In the genomic region with DNA sequence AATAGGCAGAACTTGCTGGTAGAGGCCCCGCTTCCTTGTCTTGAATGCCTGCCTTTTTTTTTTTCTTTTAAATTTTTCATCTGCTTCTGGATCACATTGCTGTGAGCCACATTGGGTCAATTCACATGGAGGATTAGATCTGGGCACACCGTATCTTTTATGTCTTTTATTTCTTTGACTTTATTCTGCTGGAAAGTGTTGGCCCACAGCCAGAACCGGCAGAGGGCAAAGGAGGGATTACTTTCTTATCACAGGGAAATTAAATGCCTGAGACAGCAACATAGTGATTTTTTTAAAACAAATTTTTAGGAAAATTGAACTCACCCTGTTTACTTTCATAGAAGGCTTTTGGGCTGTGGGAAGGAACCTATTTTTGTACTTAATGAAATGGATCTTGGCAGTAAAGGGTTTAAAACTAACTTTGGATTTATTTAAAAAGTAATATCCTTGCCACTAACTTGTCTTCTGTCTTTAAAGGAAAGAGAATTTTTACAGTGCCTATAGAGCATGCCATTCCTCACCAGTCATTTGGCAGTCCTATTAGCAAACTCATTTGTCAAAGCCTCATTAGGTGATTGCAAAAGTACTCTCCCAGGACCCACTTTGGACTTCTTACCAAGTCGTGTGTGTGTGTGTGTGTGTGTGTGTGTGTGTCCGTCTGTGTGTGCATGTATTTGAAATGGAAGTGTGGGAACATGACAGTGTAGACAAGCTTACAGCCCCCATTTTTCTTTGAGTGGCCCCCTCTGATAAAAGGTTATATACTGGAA, we compare ENCODE assay signal across 22 cellular contexts.
A peak's percentile ranks its signal among the peaks of the same experiment; 100 is the strongest.
DNase-seq lines count a peak whose midpoint lies in the region; ATAC-seq, FAIRE-seq and TF ChIP-seq lines count a peak whose summit lies in the region.
"Had no signal": no experiment of that assay in that cellular context is flagged by ENCODE, and none has a peak within 500 bp of the region (broad histone marks: within the 10 kb centered on the region; RNA-seq: fewer than 3 reads in every experiment).

No MANE protein-coding gene starts in this region.

- H3K4me3 ChIP-seq in K562 (no peak overlapping the region), retinal pigment epithelial cell (ENCODE audit: low read length) (no peak overlapping the region)
- H3K4me3 ChIP-seq: psoas muscle, SJSA1, stomach, tibial nerve had no signal

- no peak for TF ChIP-seq POLR2A in K562 (conservative IDR thresholded peaks at IDR 0.05)

- no peaks in the 10 kb centered on the region for H3K79me2 ChIP-seq in K562 (ENCODE audit: control insufficient read depth, insufficient read depth, low read length)

- H3K36me3 ChIP-seq in K562 (ENCODE audit: control insufficient read depth, insufficient read depth, low read length) = no peaks in the 10 kb centered on the region
- H3K36me3 ChIP-seq: SJSA1, stomach, tibial nerve had no signal

- in situ Hi-C loops in K562 (cut with MboI) = no loop called here

- no peaks in the 10 kb centered on the region for H3K9me1 ChIP-seq in K562 (ENCODE audit: control insufficient read depth, insufficient read depth, low read length)

- no peaks in the 10 kb centered on the region for H3K27me3 ChIP-seq in K562 (ENCODE audit: control insufficient read depth in 2 of 2, insufficient read depth in 2 of 2, low read length in 2 of 2)
- H3K27me3 ChIP-seq: SJSA1, stomach, tibial nerve had no signal

- no peak overlapping the region for H2AFZ ChIP-seq in K562 (ENCODE audit: low read depth, low read length)

- H3K27ac ChIP-seq in K562 (ENCODE audit: extremely low read depth, low read depth, low read length) = no peak overlapping the region
- H3K27ac ChIP-seq: psoas muscle, SJSA1, stomach, tibial nerve had no signal

- no peaks in the 10 kb centered on the region for H4K20me1 ChIP-seq in K562 (replicated peaks; ENCODE audit: control insufficient read depth, insufficient read depth, low read length)

- TF ChIP-seq CTCF in K562 (IDR thresholded peaks at IDR 0.05 in 2 of 3, conservative IDR thresholded peaks at IDR 0.05 in 1 of 3; ENCODE audit: insufficient read depth in 2 of 3, low read depth in 1 of 3, low read length in 3 of 3) (no peak), retinal pigment epithelial cell (conservative IDR thresholded peaks at IDR 0.05; ENCODE audit: low read depth, low read length) (no peak)

- no TSS peak for BruUV-seq in K562 (replicated peaks; lab: Mats Ljungman, UMichigan)

- H3K9me3 ChIP-seq in K562 (replicated peaks; ENCODE audit: control insufficient read depth, insufficient read depth, low read depth, low read length) = no peaks in the 10 kb centered on the region
- H3K9me3 ChIP-seq: psoas muscle, SJSA1, stomach, tibial nerve had no signal

- no peaks in the 10 kb centered on the region for H3K4me1 ChIP-seq in K562 (replicated peaks in 1 of 2; ENCODE audit: control insufficient read depth in 2 of 2, insufficient read depth in 2 of 2, low read length in 2 of 2)
- H3K4me1 ChIP-seq: psoas muscle, SJSA1 had no signal

- CTCF ChIA-PET in K562 (lab: Yijun Ruan, JAX; ENCODE audit: low intra/inter-chr PET ratio) = no interaction called here

- POLR2A ChIA-PET in K562 (lab: Yijun Ruan, JAX) = no interaction called here

- TF ChIP-seq EP300 in K562 (IDR thresholded peaks at IDR 0.05; ENCODE audit: low read length) = no peak

- intact Hi-C loops in K562 (cut with micrococcal nuclease) = no loop called here

- FAIRE-seq in K562 (lab: Jason Lieb, UNC) = no peak
- FAIRE-seq: G401.6 had no signal

- WGBS in K562 (ENCODE audit: insufficient coverage, low coverage, missing lambda C conversion rate) = 0% methylated on average over 5 of the region's 5 CpGs

- no peak for ATAC-seq in K562
- ATAC-seq in HG03342 (IDR thresholded peaks at IDR 0.05; ENCODE audit: unreplicated experiment) = no peak
- ATAC-seq in GM21515 (IDR thresholded peaks at IDR 0.05; ENCODE audit: unreplicated experiment) = no peak
- ATAC-seq in GM21528 (IDR thresholded peaks at IDR 0.05; ENCODE audit: low FRiP score, unreplicated experiment) = no peak
- ATAC-seq: activated CD4-positive, alpha-beta T cell treated with anti-CD3 and anti-CD28 coated beads for 36 hours; psoas muscle had no signal

- peak; percentile 43 for DNase-seq in NCI-H2227 treated with DMSO at 0.1 percent for 48 hours (lab: John Stamatoyannopoulos, UW)
- no peak for DNase-seq in K562 (ENCODE audit: extremely low read depth in 1 of 4, low spot score in 3 of 4)
- DNase-seq in islet precursor cell = peak; percentile 71
- peak; percentile 75 for DNase-seq in retinal pigment epithelial cell (ENCODE audit: low read depth)
- DNase-seq: ACHN; activated CD4-positive, alpha-beta T cell treated with anti-CD3 and anti-CD28 coated beads for 36 hours; activated effector memory CD4-positive, alpha-beta T cell treated with Interleukin-2 at 50 U/mL for 16 hours; activated naive CD8-positive, alpha-beta T cell treated with anti-CD3 and anti-CD28 coated beads for 36 hours; activated T-cell treated with anti-CD3 and anti-CD28 coated beads for 4 hours; foreskin fibroblast; kidney glomerular epithelial cell; NCI-H1105; NCI-H1930; NCI-H774; psoas muscle; stomach had no signal

- H3K4me2 ChIP-seq in K562 (ENCODE audit: insufficient read depth, low read length) = no peak overlapping the region

- no peak overlapping the region for H3K9ac ChIP-seq in K562 (ENCODE audit: insufficient read depth in 1 of 2, low read depth in 2 of 2, low read length in 2 of 2)

- no peak for TF ChIP-seq RAD21 in K562 (CRISPR knock-in tag; conservative IDR thresholded peaks at IDR 0.05 in 1 of 2, IDR thresholded peaks at IDR 0.05 in 1 of 2)

TF ChIP-seq in K562, 482 proteins besides CTCF, POLR2A, EP300 and RAD21:
- TF ChIP-seq ZBED1 (IDR thresholded peaks at IDR 0.05) (no peak), SMARCC2 (IDR thresholded peaks at IDR 0.05; ENCODE audit: low read depth) (no peak), FOXA1 (IDR thresholded peaks at IDR 0.05; ENCODE audit: borderline replicate concordance) (no peak), NFIC (IDR thresholded peaks at IDR 0.05) (peak; percentile 30; the same call in 1 of the 2 replicates), SRF (CRISPR knock-in tag; IDR thresholded peaks at IDR 0.05) (no peak), SETDB1 (IDR thresholded peaks at IDR 0.05; ENCODE audit: low read length) (no peak)

Comparison
In these comparisons a context has a peak if more than half of its experiments do, and no peak if none do; other contexts are left out.
1. DNase-seq: peak in NCI-H2227 treated with DMSO at 0.1 percent for 48 hours (single experiment), islet precursor cell (single experiment) and retinal pigment epithelial cell (single experiment); none in K562 (0 of 4).